1 cellular context compared by ENCODE assay signal in genomic region chr3:160447544-160447943, GRCh38.
TF ChIP-seq lines count a peak whose summit lies in the region.

No MANE protein-coding gene starts in this region.

TF ChIP-seq in GM12878, 131 proteins besides CTCF, POLR2A, EP300 and RAD21:
- TF ChIP-seq CHD4 (IDR thresholded peaks at IDR 0.05) (no peak), SMAD1 (IDR thresholded peaks at IDR 0.05; ENCODE audit: low read depth, partially characterized antibody) (no peak), STAT1 (conservative IDR thresholded peaks at IDR 0.05) (no peak), SMARCA5 (IDR thresholded peaks at IDR 0.05) (no peak)
- TF ChIP-seq, protein P1, sequence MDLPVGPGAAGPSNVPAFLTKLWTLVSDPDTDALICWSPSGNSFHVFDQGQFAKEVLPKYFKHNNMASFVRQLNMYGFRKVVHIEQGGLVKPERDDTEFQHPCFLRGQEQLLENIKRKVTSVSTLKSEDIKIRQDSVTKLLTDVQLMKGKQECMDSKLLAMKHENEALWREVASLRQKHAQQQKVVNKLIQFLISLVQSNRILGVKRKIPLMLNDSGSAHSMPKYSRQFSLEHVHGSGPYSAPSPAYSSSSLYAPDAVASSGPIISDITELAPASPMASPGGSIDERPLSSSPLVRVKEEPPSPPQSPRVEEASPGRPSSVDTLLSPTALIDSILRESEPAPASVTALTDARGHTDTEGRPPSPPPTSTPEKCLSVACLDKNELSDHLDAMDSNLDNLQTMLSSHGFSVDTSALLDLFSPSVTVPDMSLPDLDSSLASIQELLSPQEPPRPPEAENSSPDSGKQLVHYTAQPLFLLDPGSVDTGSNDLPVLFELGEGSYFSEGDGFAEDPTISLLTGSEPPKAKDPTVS (IDR thresholded peaks at IDR 0.05; ENCODE audit: low read depth, low read length) = no peak
